ENCODE assay signal across 11 cellular contexts in the genomic region with DNA sequence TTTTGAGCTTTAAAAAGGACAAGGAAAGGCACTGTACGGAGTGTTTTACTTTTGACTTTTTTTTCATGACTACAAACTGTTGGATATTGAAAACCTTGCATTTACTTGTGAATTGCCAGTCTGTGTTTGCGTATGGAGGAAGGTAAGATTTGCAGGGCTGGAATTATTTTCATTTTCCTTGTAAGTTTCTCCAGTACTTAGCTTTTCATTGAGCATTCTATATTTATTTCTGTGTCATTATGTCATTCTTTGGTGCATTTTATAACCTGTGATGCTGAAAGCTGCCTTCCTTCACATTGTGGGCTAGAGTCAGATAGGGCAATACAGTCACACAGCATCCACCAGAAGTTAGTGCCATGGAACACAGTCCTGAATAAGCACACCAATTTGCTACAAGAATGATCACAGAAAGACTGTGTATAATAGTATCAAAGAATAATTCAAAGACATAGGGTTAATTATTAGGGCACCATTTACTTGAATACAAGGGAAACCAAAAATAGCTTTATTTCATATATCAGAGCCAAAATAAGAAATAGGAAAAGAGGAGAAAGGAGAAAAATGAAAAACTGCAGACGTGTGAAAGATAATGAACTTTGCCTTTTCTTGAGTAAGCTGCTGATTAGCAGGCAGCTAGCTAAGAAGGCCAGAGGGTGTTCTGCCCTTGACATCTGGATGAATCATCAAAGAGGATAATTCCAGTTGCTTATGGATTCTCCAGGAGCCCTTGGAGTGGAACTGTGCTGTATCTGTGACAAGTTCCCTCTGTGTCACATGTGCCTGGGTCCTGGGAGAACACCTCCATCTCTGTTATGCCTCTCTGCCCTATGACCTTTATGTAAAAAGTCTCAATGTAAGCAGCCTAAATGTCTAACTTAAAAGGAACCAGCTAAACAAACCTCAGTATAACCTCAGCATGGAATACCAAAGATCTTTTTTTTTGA. TPM values are rescaled to one million over a fixed set of nuclear protein-coding genes. Genes with fewer than 3 reads are reported as not detected.
A peak's percentile ranks its signal among the peaks of the same experiment; 100 is the strongest.
DNase-seq lines count a peak whose midpoint lies in the region; ATAC-seq and TF ChIP-seq lines count a peak whose summit lies in the region.
"Had no signal": no experiment of that assay in that cellular context is flagged by ENCODE, and none has a peak within 500 bp of the region (broad histone marks: within the 10 kb centered on the region; RNA-seq: fewer than 3 reads in every experiment).

No MANE protein-coding gene starts in this region.

- H3K4me3 Mint-ChIP-seq in chondrocyte (ENCODE audit: unreplicated experiment), result peak overlapping the region; percentile 1
- H3K4me3 Mint-ChIP-seq: stimulated activated effector memory CD8-positive, alpha-beta T cell treated with anti-CD3 and anti-CD28 coated beads, Interleukin-12 subunit alpha, Interleukin-12 subunit beta, amount 100 ng/mL, for 72 hours had no signal

- no peak for ATAC-seq in left lobe of liver
- ATAC-seq: GM12878; stimulated activated effector memory CD8-positive, alpha-beta T cell treated with anti-CD3 and anti-CD28 coated beads, Interleukin-12 subunit alpha, Interleukin-12 subunit beta, amount 100 ng/mL, for 72 hours had no signal

- no peaks in the 10 kb centered on the region for H3K36me3 Mint-ChIP-seq in chondrocyte (ENCODE audit: low read depth)
- H3K36me3 Mint-ChIP-seq: stimulated activated effector memory CD8-positive, alpha-beta T cell treated with anti-CD3 and anti-CD28 coated beads, Interleukin-12 subunit alpha, Interleukin-12 subunit beta, amount 100 ng/mL, for 72 hours had no signal

- peaks cover 21% of the 10 kb centered on the region for H3K4me1 Mint-ChIP-seq in chondrocyte (ENCODE audit: low read depth)
- H3K4me1 Mint-ChIP-seq: stimulated activated effector memory CD8-positive, alpha-beta T cell treated with anti-CD3 and anti-CD28 coated beads, Interleukin-12 subunit alpha, Interleukin-12 subunit beta, amount 100 ng/mL, for 72 hours had no signal

- in situ Hi-C loops in ACHN (cut with HindIII; ENCODE audit: low pct_ligation_motif_present, low pct_unique_long_range_greater_than_20kb, low sequenced_read_pairs), result loop anchor here (25.0 kb wide), 2 partner anchors 255 to 480 kb away; no protein-coding TSS in a partner anchor

- peak overlapping the region; percentile 57 for H3K27ac Mint-ChIP-seq in chondrocyte (ENCODE audit: unreplicated experiment)
- H3K27ac Mint-ChIP-seq: stimulated activated effector memory CD8-positive, alpha-beta T cell treated with anti-CD3 and anti-CD28 coated beads, Interleukin-12 subunit alpha, Interleukin-12 subunit beta, amount 100 ng/mL, for 72 hours had no signal

- TF ChIP-seq CTCF in chondrocyte (IDR thresholded peaks at IDR 0.05), result no peak

- H3K27me3 Mint-ChIP-seq in chondrocyte (ENCODE audit: low read depth), result no peaks in the 10 kb centered on the region

- H3K9me3 Mint-ChIP-seq in chondrocyte (ENCODE audit: low read depth), result no peaks in the 10 kb centered on the region
- H3K9me3 Mint-ChIP-seq: stimulated activated effector memory CD8-positive, alpha-beta T cell treated with anti-CD3 and anti-CD28 coated beads, Interleukin-12 subunit alpha, Interleukin-12 subunit beta, amount 100 ng/mL, for 72 hours had no signal

- peak; percentile 37 for DNase-seq in ACHN
- peak; percentile 42 for DNase-seq in NCI-H226
- no peak for DNase-seq in chondrocyte (ENCODE audit: low spot score)
- DNase-seq in mucosa of gallbladder (ENCODE audit: low spot score), result peak; percentile 66
- DNase-seq in left lobe of liver (ENCODE audit: low spot score), result no peak
- DNase-seq in NCI-H2029 (lab: John Stamatoyannopoulos, UW), result no peak
- no peak for DNase-seq in stimulated activated naive CD4-positive, alpha-beta T cell treated with Interleukin-2 at 50 U/mL for 16 hours (lab: John Stamatoyannopoulos, UW)
- DNase-seq in DMS 273 (lab: John Stamatoyannopoulos, UW; ENCODE audit: unreplicated experiment), result no peak
- DNase-seq: activated T-cell treated with anti-CD3 and anti-CD28 coated beads for 4 hours had no signal

RNA-seq across cellular contexts. Expression of a gene that starts 8.0 kb away (rescaled TPM):
- total RNA-seq in chondrocyte, result 33.7 to 38.2 TPM (median 37.3 TPM) in 3 replicates
- total RNA-seq in mucosa of gallbladder, result 69.9 TPM
- 19.9 TPM for total RNA-seq in left lobe of liver

Comparison
In these comparisons a context has a peak if more than half of its experiments do, and no peak if none do; other contexts are left out.
1. DNase-seq: peak in ACHN (single experiment), NCI-H226 (single experiment) and mucosa of gallbladder (single experiment); none in chondrocyte (single experiment), left lobe of liver (single experiment), NCI-H2029 (single experiment), stimulated activated naive CD4-positive, alpha-beta T cell treated with Interleukin-2 at 50 U/mL for 16 hours (single experiment) and DMS 273 (single experiment).